Comparison of ENCODE assay signal across 35 cellular contexts in genomic region chr18:24754572-24754971, GRCh38.
"Had no signal": no experiment of that assay in that cellular context is flagged by ENCODE, and none has a peak within 500 bp of the region (broad histone marks: within the 10 kb centered on the region; RNA-seq: fewer than 3 reads in every experiment).

No MANE protein-coding gene starts in this region.

- H3K27me3 Mint-ChIP-seq: activated CD4-positive, alpha-beta T cell treated with anti-CD3 and anti-CD28 coated beads, Interleukin-2, amount 10 ng/mL, durations not matched to agents 24 days and 14 days; activated CD8-positive, alpha-beta T cell treated with anti-CD3 and anti-CD28 coated beads for 36 hours had no signal

- H3K9me3 Mint-ChIP-seq: activated B cell treated with CpG ODN at 0.5 μM for 24 hours; activated CD4-positive, alpha-beta memory T cell treated with anti-CD3 and anti-CD28 coated beads for 36 hours; activated CD4-positive, alpha-beta T cell treated with anti-CD3 and anti-CD28 coated beads, Interleukin-2, amount 10 ng/mL, durations not matched to agents 24 days and 14 days; activated CD8-positive, alpha-beta T cell treated with anti-CD3 and anti-CD28 coated beads for 36 hours; activated naive CD4-positive, alpha-beta T cell treated with anti-CD3 and anti-CD28 coated beads for 36 hours; activated naive CD4-positive, alpha-beta T cell treated with anti-CD3 and anti-CD28 coated beads, Interleukin-2, amount 50 U/mL, for 72 hours; activated naive CD8-positive, alpha-beta T cell treated with anti-CD3 and anti-CD28 coated beads for 36 hours; activated T-cell treated with anti-CD3 and anti-CD28 coated beads, Interleukin-2, amount 50 U/mL, for 4 hours; activated T-helper 1 cell treated with anti-CD3 and anti-CD28 coated beads, Interleukin-12 subunit alpha, Interleukin-12 subunit beta, Interleukin-2, Interleukin-4 antibody, amounts not matched to agents 30 ng/mL and 10 ng/mL and 1 ng/mL, durations not matched to agents 14 hours and 24 hours and 36 hours; activated T-helper 17 cell treated with anti-CD3 and anti-CD28 coated beads, Interleukin-2, amount 50 U/mL, for 72 hours; T-helper 1 cell treated with Interleukin-12 subunit alpha and Interleukin-12 subunit beta and Interleukin-4 antibody, amounts not matched to agents 30 μg/mL and 1 μg/mL, for 36 hours; T-helper 2 cell treated with Interferon-gamma antibody and Interleukin-4, amounts not matched to agents 5 μg/mL and 100 μg/mL, for 36 hours had no signal

- H3K9me3 ChIP-seq: adrenal gland, body of pancreas, breast epithelium had no signal

- ATAC-seq: activated CD8-positive, alpha-beta T cell treated with anti-CD3 and anti-CD28 coated beads for 36 hours; activated naive CD4-positive, alpha-beta T cell treated with anti-CD3 and anti-CD28 coated beads, Interleukin-2, amount 50 U/mL, for 72 hours; activated T-cell treated with anti-CD3 and anti-CD28 coated beads, Interleukin-2, amount 50 U/mL, for 4 hours; activated T-cell treated with anti-CD3 and anti-CD28 coated beads, Interleukin-2, amount 50 U/mL, for 72 hours; activated T-helper 17 cell treated with anti-CD3 and anti-CD28 coated beads, Interleukin-2, amount 50 U/mL, for 72 hours; body of pancreas had no signal

- H3K4me1 ChIP-seq: adrenal gland, body of pancreas, breast epithelium had no signal

- H3K27ac ChIP-seq: adrenal gland, body of pancreas, brain microvascular endothelial cell, breast epithelium, VCaP had no signal

- H3K4me3 ChIP-seq: adrenal gland, body of pancreas, breast epithelium had no signal

- H3K36me3 ChIP-seq: adrenal gland, brain microvascular endothelial cell, breast epithelium had no signal

- H3K27ac Mint-ChIP-seq: activated B cell treated with CpG ODN at 0.5 μM for 24 hours; activated CD4-positive, alpha-beta memory T cell treated with anti-CD3 and anti-CD28 coated beads for 36 hours; activated CD4-positive, alpha-beta T cell treated with anti-CD3 and anti-CD28 coated beads, Interleukin-2, amount 10 ng/mL, durations not matched to agents 24 days and 14 days; activated CD8-positive, alpha-beta T cell treated with anti-CD3 and anti-CD28 coated beads for 36 hours; activated naive CD4-positive, alpha-beta T cell treated with anti-CD3 and anti-CD28 coated beads for 36 hours; activated naive CD4-positive, alpha-beta T cell treated with anti-CD3 and anti-CD28 coated beads, Interleukin-2, amount 50 U/mL, for 72 hours; activated naive CD8-positive, alpha-beta T cell treated with anti-CD3 and anti-CD28 coated beads for 36 hours; activated T-cell treated with anti-CD3 and anti-CD28 coated beads, Interleukin-2, amount 50 U/mL, for 72 hours; activated T-helper 1 cell treated with anti-CD3 and anti-CD28 coated beads, Interleukin-12 subunit alpha, Interleukin-12 subunit beta, Interleukin-2, Interleukin-4 antibody, amounts not matched to agents 30 ng/mL and 10 ng/mL and 1 ng/mL, durations not matched to agents 14 hours and 24 hours and 36 hours; activated T-helper 17 cell treated with anti-CD3 and anti-CD28 coated beads, Interleukin-2, amount 50 U/mL, for 72 hours; T-helper 1 cell treated with Interleukin-12 subunit alpha and Interleukin-12 subunit beta and Interleukin-4 antibody, amounts not matched to agents 30 μg/mL and 1 μg/mL, for 36 hours; T-helper 2 cell treated with Interferon-gamma antibody and Interleukin-4, amounts not matched to agents 5 μg/mL and 100 μg/mL, for 36 hours had no signal

- H3K27me3 ChIP-seq: adrenal gland, body of pancreas, brain microvascular endothelial cell, breast epithelium had no signal

- H3K4me3 Mint-ChIP-seq: activated B cell treated with CpG ODN at 0.5 μM for 24 hours; activated CD4-positive, alpha-beta memory T cell treated with anti-CD3 and anti-CD28 coated beads for 36 hours; activated CD4-positive, alpha-beta T cell treated with anti-CD3 and anti-CD28 coated beads, Interleukin-2, amount 10 ng/mL, durations not matched to agents 24 days and 14 days; activated CD8-positive, alpha-beta T cell treated with anti-CD3 and anti-CD28 coated beads for 36 hours; activated naive CD4-positive, alpha-beta T cell treated with anti-CD3 and anti-CD28 coated beads for 36 hours; activated naive CD8-positive, alpha-beta T cell treated with anti-CD3 and anti-CD28 coated beads for 36 hours; activated T-cell treated with anti-CD3 and anti-CD28 coated beads, Interleukin-2, amount 50 U/mL, for 4 hours; activated T-cell treated with anti-CD3 and anti-CD28 coated beads, Interleukin-2, amount 50 U/mL, for 72 hours; activated T-helper 1 cell treated with anti-CD3 and anti-CD28 coated beads, Interleukin-12 subunit alpha, Interleukin-12 subunit beta, Interleukin-2, Interleukin-4 antibody, amounts not matched to agents 30 ng/mL and 10 ng/mL and 1 ng/mL, durations not matched to agents 14 hours and 24 hours and 36 hours; activated T-helper 17 cell treated with anti-CD3 and anti-CD28 coated beads, Interleukin-2, amount 50 U/mL, for 72 hours; T-helper 1 cell treated with Interleukin-12 subunit alpha and Interleukin-12 subunit beta and Interleukin-4 antibody, amounts not matched to agents 30 μg/mL and 1 μg/mL, for 36 hours; T-helper 2 cell treated with Interferon-gamma antibody and Interleukin-4, amounts not matched to agents 5 μg/mL and 100 μg/mL, for 36 hours had no signal

- H3K4me1 Mint-ChIP-seq: activated B cell treated with CpG ODN at 0.5 μM for 24 hours; activated CD4-positive, alpha-beta T cell treated with anti-CD3 and anti-CD28 coated beads, Interleukin-2, amount 10 ng/mL, durations not matched to agents 24 days and 14 days; activated naive CD8-positive, alpha-beta T cell treated with anti-CD3 and anti-CD28 coated beads for 36 hours; activated T-helper 17 cell treated with anti-CD3 and anti-CD28 coated beads, Interleukin-2, amount 50 U/mL, for 72 hours had no signal

- H3K36me3 Mint-ChIP-seq: activated CD4-positive, alpha-beta memory T cell treated with anti-CD3 and anti-CD28 coated beads for 36 hours; activated naive CD4-positive, alpha-beta T cell treated with anti-CD3 and anti-CD28 coated beads, Interleukin-2, amount 50 U/mL, for 72 hours; activated naive CD8-positive, alpha-beta T cell treated with anti-CD3 and anti-CD28 coated beads for 36 hours had no signal

- DNase-seq: activated B cell treated with CpG ODN at 0.5 μM for 24 hours; activated CD4-positive, alpha-beta memory T cell treated with anti-CD3 and anti-CD28 coated beads for 36 hours; activated CD4-positive, alpha-beta T cell treated with anti-CD3 and anti-CD28 coated beads for 4 hours; activated CD4-positive, alpha-beta T cell treated with anti-CD3 and anti-CD28 coated beads, Interleukin-2, amount 10 ng/mL, durations not matched to agents 24 days and 14 days; activated CD4-positive, alpha-beta T cell treated with anti-CD3 and anti-CD28 coated beads, Interleukin-2, amount 50 U/mL, for 1 hour; activated CD4-positive, alpha-beta T cell treated with anti-CD3 and anti-CD28 coated beads, Interleukin-2, amount 50 U/mL, for 4 hours; activated CD4-positive, CD25-positive, alpha-beta regulatory T cell treated with anti-CD3 and anti-CD28 coated beads, Interleukin-2, amount 50 U/mL, for 72 hours; activated CD8-positive, alpha-beta memory T cell treated with anti-CD3 and anti-CD28 coated beads, Interleukin-2, amount 50 U/mL, for 4 hours; activated CD8-positive, alpha-beta T cell treated with anti-CD3 and anti-CD28 coated beads for 36 hours; activated effector memory CD4-positive, alpha-beta T cell treated with anti-CD3 and anti-CD28 coated beads, Interleukin-2, amount 50 U/mL, for 16 hours; activated gamma-delta T cell treated with Interleukin-2 at 50 U/mL for 16 hours; activated naive CD4-positive, alpha-beta T cell; activated naive CD4-positive, alpha-beta T cell treated with anti-CD3 and anti-CD28 coated beads for 36 hours; activated naive CD4-positive, alpha-beta T cell treated with anti-CD3 and anti-CD28 coated beads, Interleukin-2, amount 50 U/mL, for 16 hours; activated naive CD8-positive, alpha-beta T cell treated with anti-CD3 and anti-CD28 coated beads for 36 hours; activated T-cell treated with anti-CD3 and anti-CD28 coated beads for 4 hours; activated T-cell treated with anti-CD3 and anti-CD28 coated beads, Interleukin-2, amount 50 U/mL, for 1 hour; activated T-cell treated with anti-CD3 and anti-CD28 coated beads, Interleukin-2, amount 50 U/mL, for 4 hours; activated T-cell treated with anti-CD3 and anti-CD28 coated beads, Interleukin-2, amount 50 U/mL, for 72 hours; adrenal gland; amniotic stem cell; aorta; body of pancreas; brain microvascular endothelial cell; central memory CD4-positive, alpha-beta T cell; T-helper 1 cell; T-helper 2 cell; T-helper 9 cell had no signal
